Comparison of ENCODE assay signal across 1 cellular context in genomic region chr12:119902084-119902509, GRCh38.
TF ChIP-seq lines count a peak whose summit lies in the region.

No MANE protein-coding gene starts in this region.

TF ChIP-seq in K562, 482 proteins besides CTCF, POLR2A, EP300 and RAD21 (continued from another document):
- TF ChIP-seq ZNF57 (CRISPR knock-in tag; IDR thresholded peaks at IDR 0.05) (no peak), HDAC2 (IDR thresholded peaks at IDR 0.05) (0 out of 2 replicates have a peak, but pooled peaks have one; percentile 14), DPF2 (IDR thresholded peaks at IDR 0.05) (peak; percentile 42; the same call in 1 of the 2 replicates), U2AF2 (optimal IDR thresholded peaks at IDR 0.05; ENCODE audit: low read depth, low read length) (no peak), JUND (IDR thresholded peaks at IDR 0.05; ENCODE audit: borderline replicate concordance, low read depth, low read length) (peak; percentile 56; the same call in 1 of the 2 replicates), JUND (tag; IDR thresholded peaks at IDR 0.05; ENCODE audit: borderline replicate concordance, low read depth, low read length) (peak; percentile 32; the same call in 1 of the 3 replicates), KDM4B (IDR thresholded peaks at IDR 0.05; ENCODE audit: borderline replicate concordance in 2 of 2, low read depth in 1 of 2) (no peak), MLLT1 (IDR thresholded peaks at IDR 0.05) (no peak), CC2D1A (IDR thresholded peaks at IDR 0.05) (peak; percentile 51; the same call in 1 of the 2 replicates), TEAD4 (IDR thresholded peaks at IDR 0.05; ENCODE audit: low read length) (peak; percentile 55; the same call in 1 of the 2 replicates), TEAD4 (CRISPR knock-in tag; IDR thresholded peaks at IDR 0.05; ENCODE audit: borderline replicate concordance) (no peak), RCOR1 (IDR thresholded peaks at IDR 0.05; ENCODE audit: borderline replicate concordance in 1 of 2, low read depth in 2 of 2, low read length in 2 of 2) (peak in 1 of 2 experiments; percentile 60; a peak in 2 of 4 replicates), YY1 (IDR thresholded peaks at IDR 0.05; ENCODE audit: borderline replicate concordance in 1 of 3, control insufficient read depth in 1 of 3, extremely low read depth in 1 of 3, insufficient read depth in 3 of 3, insufficient read length in 1 of 3, insufficient replicate concordance in 2 of 3, low read depth in 1 of 3, low read length in 2 of 3) (peak in 1 of 3 experiments; percentile 65), CTBP1 (IDR thresholded peaks at IDR 0.05; ENCODE audit: borderline replicate concordance) (peak; percentile 72), XRCC5 (IDR thresholded peaks at IDR 0.05; ENCODE audit: low read depth, low read length) (peak; percentile 44; the same call in 1 of the 2 replicates), GATAD2B (IDR thresholded peaks at IDR 0.05; ENCODE audit: borderline replicate concordance) (0 out of 2 replicates have a peak, but pooled peaks have one; percentile 29), ETV5 (CRISPR knock-in tag; IDR thresholded peaks at IDR 0.05; ENCODE audit: low read depth) (peak; percentile 58; the same call in 1 of the 2 replicates), ETV1 (tag; conservative IDR thresholded peaks at IDR 0.05; ENCODE audit: low read depth) (peak; percentile 91), ZEB2 (IDR thresholded peaks at IDR 0.05) (0 out of 2 replicates have a peak, but pooled peaks have one; percentile 30), GABPA (tag; conservative IDR thresholded peaks at IDR 0.05; ENCODE audit: low read depth) (0 out of 2 replicates have a peak, but pooled peaks have one; percentile 21), ELF1 (tag; IDR thresholded peaks at IDR 0.05) (peak; percentile 53), CXXC5 (CRISPR knock-in tag; IDR thresholded peaks at IDR 0.05) (no peak), NR2C1 (IDR thresholded peaks at IDR 0.05) (peak; percentile 48; the same call in 1 of the 2 replicates), NR2C1 (tag; IDR thresholded peaks at IDR 0.05) (peak; percentile 52; the same call in 1 of the 2 replicates), MAZ (CRISPR knock-in tag; conservative IDR thresholded peaks at IDR 0.05 in 1 of 2, IDR thresholded peaks at IDR 0.05 in 1 of 2) (peak in 1 of 2 experiments; percentile 62; a peak in 2 of 4 replicates), GATA2 (CRISPR knock-in tag; IDR thresholded peaks at IDR 0.05) (peak; percentile 98), STAG1 (CRISPR knock-in tag; IDR thresholded peaks at IDR 0.05; ENCODE audit: borderline replicate concordance) (peak; percentile 32; the same call in 1 of the 2 replicates), FOXK2 (conservative IDR thresholded peaks at IDR 0.05 in 1 of 2, IDR thresholded peaks at IDR 0.05 in 1 of 2; ENCODE audit: low read depth in 2 of 2) (0 out of 4 replicates have a peak, but pooled peaks of 1 of the 2 experiments have one; percentile 15), KLF16 (IDR thresholded peaks at IDR 0.05) (peak; percentile 57; the same call in 1 of the 2 replicates), PCBP2 (IDR thresholded peaks at IDR 0.05; ENCODE audit: low read depth, low read length, poor library complexity, severe bottlenecking) (no peak), FOSL1 (tag; conservative IDR thresholded peaks at IDR 0.05) (peak; percentile 51), MTA3 (IDR thresholded peaks at IDR 0.05; ENCODE audit: borderline replicate concordance) (0 out of 2 replicates have a peak, but pooled peaks have one; percentile 29)
TF ChIP-seq in K562: peak in this region for 28.
